In the genomic region with DNA sequence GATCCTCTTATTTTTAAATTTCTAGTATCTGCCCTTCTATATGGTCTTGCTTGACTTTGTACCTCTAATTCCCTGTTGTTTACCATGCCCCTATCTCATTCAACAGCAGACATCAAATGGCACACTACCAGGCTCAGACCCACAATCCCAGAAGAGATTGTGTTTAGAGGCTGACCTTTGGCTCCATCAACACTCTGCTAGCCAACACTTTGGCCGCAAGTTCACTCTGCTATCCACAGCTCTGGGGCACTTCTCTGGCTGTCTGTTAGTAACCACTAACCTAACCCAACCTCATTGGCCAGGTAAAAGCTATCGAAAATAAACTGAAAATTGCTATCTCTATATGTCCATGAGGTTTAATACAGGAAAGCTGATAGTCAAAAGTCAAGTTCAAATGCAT, we compare ENCODE assay signal across 2 cellular contexts.
TF ChIP-seq lines count a peak whose summit lies in the region.

No MANE protein-coding gene starts in this region.

TF ChIP-seq in IMR-90, 13 proteins besides CTCF, POLR2A, EP300 and RAD21:
- TF ChIP-seq BHLHE40 (IDR thresholded peaks at IDR 0.05; ENCODE audit: low read depth, low read length) (no peak), MAFK (IDR thresholded peaks at IDR 0.05; ENCODE audit: low read depth, low read length) (no peak), CEBPB (IDR thresholded peaks at IDR 0.05; ENCODE audit: low read depth, low read length) (no peak), ELK1 (IDR thresholded peaks at IDR 0.05; ENCODE audit: borderline replicate concordance, low read depth, low read length) (no peak), RCOR1 (IDR thresholded peaks at IDR 0.05; ENCODE audit: insufficient replicate concordance, low read length) (no peak), CHD1 (IDR thresholded peaks at IDR 0.05; ENCODE audit: low read depth, low read length) (no peak), NFE2L2 (IDR thresholded peaks at IDR 0.05; ENCODE audit: low read depth, low read length) (no peak), RFX5 (IDR thresholded peaks at IDR 0.05; ENCODE audit: low read depth, low read length) (no peak), MXI1 (IDR thresholded peaks at IDR 0.05; ENCODE audit: borderline replicate concordance, low read depth, low read length) (no peak)
- TF ChIP-seq, protein P1, sequence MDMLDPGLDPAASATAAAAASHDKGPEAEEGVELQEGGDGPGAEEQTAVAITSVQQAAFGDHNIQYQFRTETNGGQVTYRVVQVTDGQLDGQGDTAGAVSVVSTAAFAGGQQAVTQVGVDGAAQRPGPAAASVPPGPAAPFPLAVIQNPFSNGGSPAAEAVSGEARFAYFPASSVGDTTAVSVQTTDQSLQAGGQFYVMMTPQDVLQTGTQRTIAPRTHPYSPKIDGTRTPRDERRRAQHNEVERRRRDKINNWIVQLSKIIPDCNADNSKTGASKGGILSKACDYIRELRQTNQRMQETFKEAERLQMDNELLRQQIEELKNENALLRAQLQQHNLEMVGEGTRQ (IDR thresholded peaks at IDR 0.05; ENCODE audit: low read depth, low read length), result no peak

TF ChIP-seq in HepG2, 621 proteins besides CTCF, POLR2A, EP300 and RAD21:
- no peak for TF ChIP-seq ZNF746 (CRISPR knock-in tag; IDR thresholded peaks at IDR 0.05)
- no peak for TF ChIP-seq FOXP1 (IDR thresholded peaks at IDR 0.05)
- TF ChIP-seq FOXP1 (CRISPR knock-in tag; IDR thresholded peaks at IDR 0.05), result no peak
- TF ChIP-seq, protein P2, sequence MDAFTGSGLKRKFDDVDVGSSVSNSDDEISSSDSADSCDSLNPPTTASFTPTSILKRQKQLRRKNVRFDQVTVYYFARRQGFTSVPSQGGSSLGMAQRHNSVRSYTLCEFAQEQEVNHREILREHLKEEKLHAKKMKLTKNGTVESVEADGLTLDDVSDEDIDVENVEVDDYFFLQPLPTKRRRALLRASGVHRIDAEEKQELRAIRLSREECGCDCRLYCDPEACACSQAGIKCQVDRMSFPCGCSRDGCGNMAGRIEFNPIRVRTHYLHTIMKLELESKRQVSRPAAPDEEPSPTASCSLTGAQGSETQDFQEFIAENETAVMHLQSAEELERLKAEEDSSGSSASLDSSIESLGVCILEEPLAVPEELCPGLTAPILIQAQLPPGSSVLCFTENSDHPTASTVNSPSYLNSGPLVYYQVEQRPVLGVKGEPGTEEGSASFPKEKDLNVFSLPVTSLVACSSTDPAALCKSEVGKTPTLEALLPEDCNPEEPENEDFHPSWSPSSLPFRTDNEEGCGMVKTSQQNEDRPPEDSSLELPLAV (CRISPR knock-in tag; conservative IDR thresholded peaks at IDR 0.05; ENCODE audit: low read depth), result no peak
- TF ChIP-seq ZSCAN21 (CRISPR knock-in tag; IDR thresholded peaks at IDR 0.05; ENCODE audit: borderline replicate concordance), result no peak
- TF ChIP-seq IKZF1 (IDR thresholded peaks at IDR 0.05), result no peak
- TF ChIP-seq FOXC1 (CRISPR knock-in tag; IDR thresholded peaks at IDR 0.05; ENCODE audit: borderline replicate concordance), result no peak
- TF ChIP-seq TGIF2 (CRISPR knock-in tag; IDR thresholded peaks at IDR 0.05), result no peak
- no peak for TF ChIP-seq ZNF580 (CRISPR knock-in tag; IDR thresholded peaks at IDR 0.05; ENCODE audit: borderline replicate concordance, low read depth)
- TF ChIP-seq ZBTB21 (CRISPR knock-in tag; IDR thresholded peaks at IDR 0.05), result no peak
- no peak for TF ChIP-seq ZSCAN30 (CRISPR knock-in tag; IDR thresholded peaks at IDR 0.05)
- no peak for TF ChIP-seq ZNF20 (CRISPR knock-in tag; IDR thresholded peaks at IDR 0.05)
- TF ChIP-seq ZEB1 (IDR thresholded peaks at IDR 0.05; ENCODE audit: insufficient replicate concordance, low read depth), result no peak
- no peak for TF ChIP-seq ZNF296 (CRISPR knock-in tag; conservative IDR thresholded peaks at IDR 0.05)
- no peak for TF ChIP-seq ZNF543 (CRISPR knock-in tag; IDR thresholded peaks at IDR 0.05)
- TF ChIP-seq ARHGAP35 (CRISPR knock-in tag; IDR thresholded peaks at IDR 0.05; ENCODE audit: borderline replicate concordance), result no peak
- TF ChIP-seq HCFC1 (IDR thresholded peaks at IDR 0.05; ENCODE audit: low read depth, low read length), result no peak
- TF ChIP-seq HDAC6 (IDR thresholded peaks at IDR 0.05; ENCODE audit: low read depth, low read length), result no peak
- TF ChIP-seq, protein P3, sequence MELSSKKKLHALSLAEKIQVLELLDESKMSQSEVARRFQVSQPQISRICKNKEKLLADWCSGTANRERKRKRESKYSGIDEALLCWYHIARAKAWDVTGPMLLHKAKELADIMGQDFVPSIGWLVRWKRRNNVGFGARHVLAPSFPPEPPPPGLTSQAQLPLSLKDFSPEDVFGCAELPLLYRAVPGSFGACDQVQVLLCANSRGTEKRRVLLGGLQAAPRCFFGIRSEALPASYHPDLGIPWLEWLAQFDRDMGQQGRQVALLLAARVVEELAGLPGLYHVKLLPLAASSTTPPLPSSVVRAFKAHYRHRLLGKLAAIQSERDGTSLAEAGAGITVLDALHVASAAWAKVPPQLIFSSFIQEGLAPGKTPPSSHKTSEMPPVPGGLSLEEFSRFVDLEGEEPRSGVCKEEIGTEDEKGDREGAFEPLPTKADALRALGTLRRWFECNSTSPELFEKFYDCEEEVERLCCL (CRISPR knock-in tag; IDR thresholded peaks at IDR 0.05; ENCODE audit: borderline replicate concordance), result no peak
- TF ChIP-seq ATF7-NPFF (CRISPR knock-in tag; IDR thresholded peaks at IDR 0.05; ENCODE audit: low read depth), result no peak
- TF ChIP-seq, protein P4, sequence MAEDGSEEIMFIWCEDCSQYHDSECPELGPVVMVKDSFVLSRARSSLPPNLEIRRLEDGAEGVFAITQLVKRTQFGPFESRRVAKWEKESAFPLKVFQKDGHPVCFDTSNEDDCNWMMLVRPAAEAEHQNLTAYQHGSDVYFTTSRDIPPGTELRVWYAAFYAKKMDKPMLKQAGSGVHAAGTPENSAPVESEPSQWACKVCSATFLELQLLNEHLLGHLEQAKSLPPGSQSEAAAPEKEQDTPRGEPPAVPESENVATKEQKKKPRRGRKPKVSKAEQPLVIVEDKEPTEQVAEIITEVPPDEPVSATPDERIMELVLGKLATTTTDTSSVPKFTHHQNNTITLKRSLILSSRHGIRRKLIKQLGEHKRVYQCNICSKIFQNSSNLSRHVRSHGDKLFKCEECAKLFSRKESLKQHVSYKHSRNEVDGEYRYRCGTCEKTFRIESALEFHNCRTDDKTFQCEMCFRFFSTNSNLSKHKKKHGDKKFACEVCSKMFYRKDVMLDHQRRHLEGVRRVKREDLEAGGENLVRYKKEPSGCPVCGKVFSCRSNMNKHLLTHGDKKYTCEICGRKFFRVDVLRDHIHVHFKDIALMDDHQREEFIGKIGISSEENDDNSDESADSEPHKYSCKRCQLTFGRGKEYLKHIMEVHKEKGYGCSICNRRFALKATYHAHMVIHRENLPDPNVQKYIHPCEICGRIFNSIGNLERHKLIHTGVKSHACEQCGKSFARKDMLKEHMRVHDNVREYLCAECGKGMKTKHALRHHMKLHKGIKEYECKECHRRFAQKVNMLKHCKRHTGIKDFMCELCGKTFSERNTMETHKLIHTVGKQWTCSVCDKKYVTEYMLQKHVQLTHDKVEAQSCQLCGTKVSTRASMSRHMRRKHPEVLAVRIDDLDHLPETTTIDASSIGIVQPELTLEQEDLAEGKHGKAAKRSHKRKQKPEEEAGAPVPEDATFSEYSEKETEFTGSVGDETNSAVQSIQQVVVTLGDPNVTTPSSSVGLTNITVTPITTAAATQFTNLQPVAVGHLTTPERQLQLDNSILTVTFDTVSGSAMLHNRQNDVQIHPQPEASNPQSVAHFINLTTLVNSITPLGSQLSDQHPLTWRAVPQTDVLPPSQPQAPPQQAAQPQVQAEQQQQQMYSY (CRISPR knock-in tag; IDR thresholded peaks at IDR 0.05), result no peak
